13 cellular contexts compared by ENCODE assay signal in the genomic region with DNA sequence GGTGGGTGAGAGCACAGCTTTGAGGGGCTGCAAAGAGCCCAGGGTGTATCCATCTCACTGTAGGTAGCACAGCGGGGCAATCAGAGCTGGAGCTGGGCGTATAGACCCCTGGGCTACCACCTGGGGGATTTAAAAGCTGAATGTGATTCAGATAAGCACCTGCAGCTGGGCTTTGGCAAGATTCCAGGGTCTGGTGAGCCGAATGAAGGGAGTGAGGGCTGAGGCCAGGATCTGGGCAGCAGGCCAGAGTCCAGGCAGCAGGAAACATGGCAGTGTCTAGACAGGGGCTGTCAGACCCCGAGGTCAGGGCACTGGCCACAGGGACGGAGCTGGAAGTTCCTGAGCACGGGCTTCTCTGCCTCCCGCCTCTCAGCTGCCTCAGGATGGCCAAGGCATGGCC. TPM values are rescaled to one million over a fixed set of nuclear protein-coding genes. Genes with fewer than 3 reads are reported as not detected.
DNase-seq lines count a peak whose midpoint lies in the region; ATAC-seq, FAIRE-seq and TF ChIP-seq lines count a peak whose summit lies in the region.
"Had no signal": no experiment of that assay in that cellular context is flagged by ENCODE, and none has a peak within 500 bp of the region (broad histone marks: within the 10 kb centered on the region; RNA-seq: fewer than 3 reads in every experiment).

No MANE protein-coding gene starts in this region.

- WGBS in transverse colon (ENCODE audit: low coverage in 1 of 2), 2 donors, result 40% methylated on average over 7 of the region's 7 CpGs; no CpG with 5 or more reads in 1 of the 2 donors

- no peaks in the 10 kb centered on the region for H3K9me3 Mint-ChIP-seq in activated CD4-positive, alpha-beta memory T cell treated with anti-CD3 and anti-CD28 coated beads, Interleukin-2, amount 10 ng/mL, durations not matched to agents 7 days and 5 days
- H3K9me3 Mint-ChIP-seq: stimulated activated naive CD8-positive, alpha-beta T cell treated with anti-CD3 and anti-CD28 coated beads, Interleukin-15, amount 100 ng/mL, for 72 hours; T-helper 1 cell treated with Interleukin-12 subunit alpha and Interleukin-12 subunit beta and Interleukin-4 antibody, amounts not matched to agents 30 μg/mL and 1 μg/mL, for 36 hours had no signal

- TF ChIP-seq CTCF in left ventricle myocardium inferior (IDR thresholded peaks at IDR 0.05; ENCODE audit: borderline replicate concordance) (no peak), transverse colon (IDR thresholded peaks at IDR 0.05) (no peak), D721Med (IDR thresholded peaks at IDR 0.05; ENCODE audit: insufficient read depth, missing control alignments) (no peak)

- H3K36me3 Mint-ChIP-seq in activated CD4-positive, alpha-beta memory T cell treated with anti-CD3 and anti-CD28 coated beads, Interleukin-2, amount 10 ng/mL, durations not matched to agents 7 days and 5 days (ENCODE audit: low read depth), result no peaks in the 10 kb centered on the region

- no peak for TF ChIP-seq EP300 in transverse colon (IDR thresholded peaks at IDR 0.05; ENCODE audit: low read depth)

- H3K27ac ChIP-seq in left ventricle myocardium inferior (replicated peaks) (peak overlapping the region; percentile 92), transverse colon (no peak overlapping the region)
- H3K27ac ChIP-seq: skin epidermis had no signal

- peak; percentile 42 for ATAC-seq in SK-N-SH treated with all-trans-retinoic acid at 6 μM for 48 hours
- ATAC-seq in HG02642 (IDR thresholded peaks at IDR 0.05; ENCODE audit: poor library complexity, unreplicated experiment), result no peak
- ATAC-seq: stimulated activated naive CD8-positive, alpha-beta T cell treated with anti-CD3 and anti-CD28 coated beads, Interleukin-15, amount 100 ng/mL, for 72 hours had no signal

- peaks cover 8% of the 10 kb centered on the region for H3K4me1 Mint-ChIP-seq in activated CD4-positive, alpha-beta memory T cell treated with anti-CD3 and anti-CD28 coated beads, Interleukin-2, amount 10 ng/mL, durations not matched to agents 7 days and 5 days

- intact Hi-C loops in left ventricle myocardium inferior (cut with micrococcal nuclease), result no loop called here
- intact Hi-C loops in transverse colon (cut with DNase I; ENCODE audit: low total_unique reads), result no loop called here

- H3K27me3 ChIP-seq in left ventricle myocardium inferior (ENCODE audit: low read depth) (no peaks in the 10 kb centered on the region), transverse colon (no peaks in the 10 kb centered on the region)

- H3K27ac Mint-ChIP-seq in activated CD4-positive, alpha-beta memory T cell treated with anti-CD3 and anti-CD28 coated beads, Interleukin-2, amount 10 ng/mL, durations not matched to agents 7 days and 5 days, result no peak overlapping the region
- H3K27ac Mint-ChIP-seq: stimulated activated naive CD8-positive, alpha-beta T cell treated with anti-CD3 and anti-CD28 coated beads, Interleukin-15, amount 100 ng/mL, for 72 hours; T-helper 1 cell treated with Interleukin-12 subunit alpha and Interleukin-12 subunit beta and Interleukin-4 antibody, amounts not matched to agents 30 μg/mL and 1 μg/mL, for 36 hours had no signal

- H3K9me3 ChIP-seq in left ventricle myocardium inferior (replicated peaks), result no peaks in the 10 kb centered on the region
- no peaks in the 10 kb centered on the region for H3K9me3 ChIP-seq in transverse colon

- no peak for FAIRE-seq in D721Med (lab: Jason Lieb, UNC)

- peaks cover 3% of the 10 kb centered on the region for H3K27me3 Mint-ChIP-seq in activated CD4-positive, alpha-beta memory T cell treated with anti-CD3 and anti-CD28 coated beads, Interleukin-2, amount 10 ng/mL, durations not matched to agents 7 days and 5 days

- in situ Hi-C loops in transverse colon (cut with MboI; ENCODE audit: low pct_ligation_motif_present in 1 of 4, low pct_unique_long_range_greater_than_20kb in 1 of 4, low sequenced_read_pairs in 3 of 4), result loop anchor here in 2 of 4 donors (10.0 kb wide), 2 partner anchors 221 to 231 kb away; no protein-coding TSS in a partner anchor

- no peaks in the 10 kb centered on the region for H3K36me3 ChIP-seq in left ventricle myocardium inferior
- no peaks in the 10 kb centered on the region for H3K36me3 ChIP-seq in transverse colon

- H3K4me1 ChIP-seq in left ventricle myocardium inferior, result peaks cover 58% of the 10 kb centered on the region
- peaks cover 20 to 31% (median 24%) of the 10 kb centered on the region in 4 donors for H3K4me1 ChIP-seq in transverse colon

- H3K4me3 ChIP-seq in left ventricle myocardium inferior (no peak overlapping the region), transverse colon (no peak overlapping the region)
- H3K4me3 ChIP-seq: skin epidermis had no signal

- CTCF ChIA-PET in activated CD4-positive, alpha-beta memory T cell treated with anti-CD3 and anti-CD28 coated beads, Interleukin-2, amount 10 ng/mL, durations not matched to agents 7 days and 5 days (lab: Charles Lee), result interaction anchor here (1.3 kb wide), 1 partner anchor 228 kb away, joined by 4 read pairs; no protein-coding TSS in a partner anchor

- TF ChIP-seq POLR2A in transverse colon (IDR thresholded peaks at IDR 0.05), result no peak

- H3K4me3 Mint-ChIP-seq in activated CD4-positive, alpha-beta memory T cell treated with anti-CD3 and anti-CD28 coated beads, Interleukin-2, amount 10 ng/mL, durations not matched to agents 7 days and 5 days, result no peak overlapping the region
- H3K4me3 Mint-ChIP-seq: stimulated activated naive CD8-positive, alpha-beta T cell treated with anti-CD3 and anti-CD28 coated beads, Interleukin-15, amount 100 ng/mL, for 72 hours; T-helper 1 cell treated with Interleukin-12 subunit alpha and Interleukin-12 subunit beta and Interleukin-4 antibody, amounts not matched to agents 30 μg/mL and 1 μg/mL, for 36 hours had no signal

- DNase-seq in NCI-H524 (lab: John Stamatoyannopoulos, UW) (peak; percentile 40 to 76), NCI-H524 treated with DMSO at 0.1 percent for 48 hours (lab: John Stamatoyannopoulos, UW) (no peak), left ventricle myocardium inferior (peak; percentile 58), transverse colon (peak; percentile 48), D721Med (ENCODE audit: insufficient read length, low spot score) (no peak)
- no peak for DNase-seq in activated CD4-positive, alpha-beta memory T cell treated with anti-CD3 and anti-CD28 coated beads, Interleukin-2, amount 10 ng/mL, durations not matched to agents 7 days and 5 days
- DNase-seq: activated T-cell treated with anti-CD3 and anti-CD28 coated beads, Interleukin-2, amount 50 U/mL, for 48 hours; effector CD4-positive, alpha-beta T cell; stimulated activated naive CD8-positive, alpha-beta T cell treated with anti-CD3 and anti-CD28 coated beads, Interleukin-15, amount 100 ng/mL, for 72 hours had no signal

- POLR2A ChIA-PET in activated CD4-positive, alpha-beta memory T cell treated with anti-CD3 and anti-CD28 coated beads, Interleukin-2, amount 10 ng/mL, durations not matched to agents 7 days and 5 days (lab: Charles Lee), result interaction anchor here (1.3 kb wide), 1 partner anchor 261 kb away, joined by 3 read pairs; no protein-coding TSS in a partner anchor

TF ChIP-seq in SK-N-SH treated with all-trans-retinoic acid at 6 μM for 48 hours, 23 proteins besides CTCF, POLR2A, EP300 and RAD21:
- TF ChIP-seq ISL1 (CRISPR knock-in tag; IDR thresholded peaks at IDR 0.05) (no peak), SNAI2 (CRISPR knock-in tag; IDR thresholded peaks at IDR 0.05) (peak; percentile 50; the same call in 1 of the 2 replicates), TCF4 (CRISPR knock-in tag; IDR thresholded peaks at IDR 0.05; ENCODE audit: borderline replicate concordance) (peak; percentile 46; the same call in 1 of the 2 replicates), CREB5 (CRISPR knock-in tag; IDR thresholded peaks at IDR 0.05; ENCODE audit: low read depth) (no peak), ZNF565 (CRISPR knock-in tag; conservative IDR thresholded peaks at IDR 0.05; ENCODE audit: low read depth) (no peak), RARB (CRISPR knock-in tag; IDR thresholded peaks at IDR 0.05) (no peak)

RNA-seq across cellular contexts. Expression of gene ASS1, which starts 8.7 kb away (rescaled TPM):
- total RNA-seq in left ventricle myocardium inferior (71.3 TPM), transverse colon (100 to 1,000 TPM in 3 of 4 donors, 10 to 100 TPM in 1; 57.9 to 345 (median 266) TPM)
- total RNA-seq in activated CD4-positive, alpha-beta memory T cell treated with anti-CD3 and anti-CD28 coated beads, Interleukin-2, amount 10 ng/mL, durations not matched to agents 7 days and 5 days, result 10 to 100 TPM in 1 of 2 experiments, 1 to 10 TPM in 1; 8.6 to 10.1 TPM

Comparison
In these comparisons a context has a peak if more than half of its experiments do, and no peak if none do; other contexts are left out.
1. DNase-seq: peak in NCI-H524 (2 of 2), left ventricle myocardium inferior (single experiment) and transverse colon (single experiment); none in NCI-H524 treated with DMSO at 0.1 percent for 48 hours (single experiment), D721Med (single experiment) and activated CD4-positive, alpha-beta memory T cell treated with anti-CD3 and anti-CD28 coated beads, Interleukin-2, amount 10 ng/mL, durations not matched to agents 7 days and 5 days (single experiment).